Comparison of ENCODE assay signal across 8 cellular contexts in genomic region chr18:47149457-47150028, GRCh38. TPM values are rescaled to one million over a fixed set of nuclear protein-coding genes. Genes with fewer than 3 reads are reported as not detected.
A peak's percentile ranks its signal among the peaks of the same experiment; 100 is the strongest.
DNase-seq lines count a peak whose midpoint lies in the region; ATAC-seq and TF ChIP-seq lines count a peak whose summit lies in the region.

No MANE protein-coding gene starts in this region.

- H3K36me3 ChIP-seq in HUES48 (ENCODE audit: control insufficient read depth, insufficient read depth, low read length) = peaks cover 8% of the 10 kb centered on the region
- no peaks in the 10 kb centered on the region for H3K36me3 ChIP-seq in smooth muscle cell (ENCODE audit: low read depth)

- no peak for TF ChIP-seq CTCF in C4-2B (conservative IDR thresholded peaks at IDR 0.05)
- TF ChIP-seq CTCF in smooth muscle cell (IDR thresholded peaks at IDR 0.05; ENCODE audit: borderline replicate concordance, insufficient read depth, poor library complexity, severe bottlenecking) = no peak

- H3K9me3 ChIP-seq in HUES48 (ENCODE audit: control insufficient read depth, insufficient read depth, low read length) (no peaks in the 10 kb centered on the region), iPS-18c (ENCODE audit: control insufficient read depth, insufficient read depth, low read length) (no peaks in the 10 kb centered on the region), smooth muscle cell (replicated peaks; ENCODE audit: low read depth) (no peaks in the 10 kb centered on the region)

- H3K4me2 ChIP-seq in smooth muscle cell = peak overlapping the region; percentile 91

- DNase-seq in activated naive CD8-positive, alpha-beta T cell treated with anti-CD3 and anti-CD28 coated beads for 36 hours = no peak
- DNase-seq in smooth muscle cell (lab: John Stamatoyannopoulos, UW; ENCODE audit: unreplicated experiment) = no peak
- no peak for DNase-seq in ACHN

- H3K27ac Mint-ChIP-seq in activated naive CD8-positive, alpha-beta T cell treated with anti-CD3 and anti-CD28 coated beads for 36 hours = peak overlapping the region; percentile 91

- peak overlapping the region; percentile 93 for H3K4me3 Mint-ChIP-seq in activated naive CD8-positive, alpha-beta T cell treated with anti-CD3 and anti-CD28 coated beads for 36 hours

- no peaks in the 10 kb centered on the region for H3K27me3 Mint-ChIP-seq in activated naive CD8-positive, alpha-beta T cell treated with anti-CD3 and anti-CD28 coated beads for 36 hours

- H3K27ac ChIP-seq in C4-2B = peak overlapping the region; percentile 94
- peak overlapping the region; percentile 90 for H3K27ac ChIP-seq in HUES48 (ENCODE audit: low read depth, low read length)
- H3K27ac ChIP-seq in smooth muscle cell (ENCODE audit: low read depth) = peak overlapping the region; percentile 78

- peaks cover 15% of the 10 kb centered on the region for H4K20me1 ChIP-seq in smooth muscle cell (ENCODE audit: low read depth)

- in situ Hi-C loops in ACHN (cut with HindIII; ENCODE audit: low pct_ligation_motif_present, low pct_unique_long_range_greater_than_20kb, low sequenced_read_pairs) = no loop called here

- H3K27me3 ChIP-seq in HUES48 (ENCODE audit: control insufficient read depth, insufficient read depth, low read length) (no peaks in the 10 kb centered on the region), smooth muscle cell (ENCODE audit: low read depth) (no peaks in the 10 kb centered on the region)

- WGBS in smooth muscle cell (ENCODE audit: low lambda C conversion rate) = 23% methylated on average over 12 of the region's 12 CpGs

- H3K36me3 Mint-ChIP-seq in activated naive CD8-positive, alpha-beta T cell treated with anti-CD3 and anti-CD28 coated beads for 36 hours = peaks cover 40% of the 10 kb centered on the region

- H3K9me3 Mint-ChIP-seq in activated naive CD8-positive, alpha-beta T cell treated with anti-CD3 and anti-CD28 coated beads for 36 hours = no peaks in the 10 kb centered on the region

- H3K9ac ChIP-seq in HUES48 (ENCODE audit: low read depth, low read length) (peak overlapping the region; percentile 36), smooth muscle cell (ENCODE audit: low read depth) (peak overlapping the region; percentile 84)

- H3K4me1 ChIP-seq in HUES48 (ENCODE audit: control insufficient read depth, insufficient read depth, low read length) = peaks cover 6% of the 10 kb centered on the region
- peaks cover 14% of the 10 kb centered on the region for H3K4me1 ChIP-seq in smooth muscle cell (ENCODE audit: low read depth)

- H2AFZ ChIP-seq in smooth muscle cell (ENCODE audit: low read depth) = peak overlapping the region; percentile 86

- H3F3A ChIP-seq in smooth muscle cell (ENCODE audit: low read depth) = peaks cover 26% of the 10 kb centered on the region

- H3K4me3 ChIP-seq in HUES48 (ENCODE audit: low read depth, low read length) (peak overlapping the region; percentile 95), iPS-18c (ENCODE audit: insufficient read depth, low read depth, low read length) (peak overlapping the region; percentile 96), smooth muscle cell (peak overlapping the region; percentile 82)

- no peak for ATAC-seq in HG03280 (IDR thresholded peaks at IDR 0.05; ENCODE audit: unreplicated experiment)
- no peak for ATAC-seq in GM21447 (IDR thresholded peaks at IDR 0.05; ENCODE audit: unreplicated experiment)

- peaks cover 51% of the 10 kb centered on the region for H3K4me1 Mint-ChIP-seq in activated naive CD8-positive, alpha-beta T cell treated with anti-CD3 and anti-CD28 coated beads for 36 hours

- peaks cover 51% of the 10 kb centered on the region for H3K79me2 ChIP-seq in smooth muscle cell (ENCODE audit: low read depth)

RNA-seq across cellular contexts. Expression of gene HDHD2, which starts 0.8 kb away (rescaled TPM):
- 10 to 100 TPM; 23.0 to 25.9 TPM for total RNA-seq in activated naive CD8-positive, alpha-beta T cell treated with anti-CD3 and anti-CD28 coated beads for 36 hours
- total RNA-seq in smooth muscle cell = 9.9 and 20.6 TPM in 2 replicates
- 14.9 and 16.4 TPM in 2 replicates for polyA plus RNA-seq in smooth muscle cell

RNA-seq across cellular contexts. Expression of gene IER3IP1, which starts 26.6 kb away (rescaled TPM):
- total RNA-seq in activated naive CD8-positive, alpha-beta T cell treated with anti-CD3 and anti-CD28 coated beads for 36 hours = 10 to 100 TPM; 15.4 to 15.6 TPM
- 35.8 and 43.2 TPM in 2 replicates for total RNA-seq in smooth muscle cell
- 38.3 and 39.9 TPM in 2 replicates for polyA plus RNA-seq in smooth muscle cell
